ENCODE assay signal across 26 cellular contexts in genomic region chr2:228516019-228516418, GRCh38.
"Had no signal": no experiment of that assay in that cellular context is flagged by ENCODE, and none has a peak within 500 bp of the region (broad histone marks: within the 10 kb centered on the region; RNA-seq: fewer than 3 reads in every experiment).

No MANE protein-coding gene starts in this region.

- DNase-seq: activated CD4-positive, alpha-beta T cell treated with anti-CD3 and anti-CD28 coated beads for 36 hours; activated CD4-positive, alpha-beta T cell treated with anti-CD3 and anti-CD28 coated beads, Interleukin-2, amount 50 U/mL, for 4 hours; activated CD4-positive, CD25-positive, alpha-beta regulatory T cell; activated CD8-positive, alpha-beta memory T cell treated with anti-CD3 and anti-CD28 coated beads for 24 hours; activated effector memory CD4-positive, alpha-beta T cell treated with Interleukin-2 at 50 U/mL for 16 hours; activated naive CD4-positive, alpha-beta T cell treated with Interleukin-2 at 50 U/mL for 16 hours; aorta; body of pancreas; foreskin keratinocyte; heart right ventricle; islet precursor cell; left ventricle myocardium inferior; ovary; retina; stimulated activated CD4-positive, alpha-beta T cell treated with anti-CD3 and anti-CD28 coated beads, Interleukin-12 subunit alpha, Interleukin-12 subunit beta, amount 100 ng/mL, for 4 hours; stimulated activated CD4-positive, alpha-beta T cell treated with anti-CD3 and anti-CD28 coated beads, Interleukin-4, amount 100 ng/mL, for 1 hour; stimulated activated naive CD8-positive, alpha-beta T cell treated with anti-CD3 and anti-CD28 coated beads, Interleukin-15, Interleukin-2, amounts not matched to agents 100 U/mL and 50 U/mL, for 24 hours; trophoblast cell had no signal

- H3K4me3 ChIP-seq: body of pancreas, cardiac muscle cell, esophagus muscularis mucosa, heart right ventricle, left ventricle myocardium inferior, lung, ovary, prostate gland, skin epidermis, thoracic aorta had no signal

- H3K27ac ChIP-seq: body of pancreas, cardiac muscle cell, esophagus muscularis mucosa, foreskin keratinocyte, heart right ventricle, left ventricle myocardium inferior, neutrophil, ovary, prostate gland, skin epidermis, thoracic aorta had no signal

- H3K36me3 ChIP-seq: cardiac muscle cell, esophagus muscularis mucosa, heart right ventricle, left ventricle myocardium inferior, neutrophil, ovary, prostate gland, thoracic aorta had no signal

- H3K9me3 ChIP-seq: body of pancreas, esophagus muscularis mucosa, heart right ventricle, left ventricle myocardium inferior, neutrophil, ovary, prostate gland, thoracic aorta had no signal

- H3K27me3 ChIP-seq: body of pancreas, cardiac muscle cell, esophagus muscularis mucosa, foreskin keratinocyte, heart right ventricle, neutrophil, ovary had no signal

- ATAC-seq: activated CD4-positive, alpha-beta T cell treated with anti-CD3 and anti-CD28 coated beads for 36 hours; body of pancreas; foreskin keratinocyte; heart right ventricle; sciatic nerve; stimulated activated naive CD8-positive, alpha-beta T cell treated with anti-CD3 and anti-CD28 coated beads, Interleukin-15, Interleukin-2, amounts not matched to agents 100 U/mL and 50 U/mL, for 24 hours had no signal

- H3K4me1 ChIP-seq: body of pancreas, esophagus muscularis mucosa, foreskin keratinocyte, heart right ventricle, left ventricle myocardium inferior, prostate gland had no signal
